28 cellular contexts compared by ENCODE assay signal in genomic region chr13:103168901-103169508, GRCh38.
DNase-seq lines count a peak whose midpoint lies in the region; FAIRE-seq and TF ChIP-seq lines count a peak whose summit lies in the region.
"Had no signal": no experiment of that assay in that cellular context is flagged by ENCODE, and none has a peak within 500 bp of the region (broad histone marks: within the 10 kb centered on the region; RNA-seq: fewer than 3 reads in every experiment).

No MANE protein-coding gene starts in this region.

- no peaks in the 10 kb centered on the region for H3K9me3 ChIP-seq in prostate gland
- no peaks in the 10 kb centered on the region for H3K9me3 ChIP-seq in colonic mucosa
- H3K9me3 ChIP-seq: A549, MG63, Peyer's patch had no signal

- FAIRE-seq in GM18507 (lab: Jason Lieb, UNC): peak; percentile 63
- FAIRE-seq: A549, G401.6, H1, HTR-8/SVneo had no signal

- H3K27ac ChIP-seq in prostate gland: no peak overlapping the region
- no peak overlapping the region for H3K27ac ChIP-seq in colonic mucosa
- H3K27ac ChIP-seq: A549; BLaER1 treated with 17β-estradiol and CSF1 and Interleukin-3, amounts not matched to agents 10 nM and 100 nM; Peyer's patch; SK-N-MC had no signal

- H3K9ac ChIP-seq in colonic mucosa (ENCODE audit: low read depth in 2 of 2, low read length in 2 of 2): no peak overlapping the region
- H3K9ac ChIP-seq: BLaER1 treated with 17β-estradiol and CSF1 and Interleukin-3, amounts not matched to agents 10 nM and 100 nM had no signal

- in situ Hi-C loops in SK-MEL-5 (cut with HindIII; ENCODE audit: low pct_unique_long_range_greater_than_20kb, low sequenced_read_pairs): no loop called here

- TF ChIP-seq POLR2A in prostate gland (IDR thresholded peaks at IDR 0.05): no peak

- intact Hi-C loops in prostate gland (cut with DNase I) (no loop called here), colonic mucosa (cut with DNase I) (no loop called here)

- no peak for TF ChIP-seq CTCF in prostate gland (IDR thresholded peaks at IDR 0.05)
- TF ChIP-seq CTCF in colonic mucosa (IDR thresholded peaks at IDR 0.05): no peak

- DNase-seq in GM18507 (ENCODE audit: extremely low spot score, insufficient read length, low read depth) (no peak), H4 (ENCODE audit: low spot score) (peak; percentile 46), SK-MEL-5 (ENCODE audit: low read depth, low spot score) (peak; percentile 37), prostate gland (ENCODE audit: low spot score) (no peak), NCI-H774 (lab: John Stamatoyannopoulos, UW) (no peak), colonic mucosa (no peak), GF-D8 (lab: John Stamatoyannopoulos, UW) (no peak)
- DNase-seq: AML-193; CD4-positive, alpha-beta memory T cell; COR-L47; DMS53; KBM-7; MG63; NCI-H1105 treated with DMSO at 0.1 percent for 48 hours; NCI-H146; NCI-H2029; NCI-H446; NCI-H524 treated with DMSO at 0.1 percent for 48 hours; NCI-H82; NK-92 treated with Interleukin-12 subunit alpha and Interleukin-12 subunit beta, amount 100 ng/mL, for 24 hours; Peyer's patch; SHP77 treated with DMSO at 0.1 percent for 48 hours had no signal

- H3K27me3 ChIP-seq in prostate gland (replicated peaks; ENCODE audit: insufficient read depth) (no peaks in the 10 kb centered on the region), colonic mucosa (no peaks in the 10 kb centered on the region)
- H3K27me3 ChIP-seq: BLaER1 treated with 17β-estradiol and CSF1 and Interleukin-3, amounts not matched to agents 10 nM and 100 nM; MG63; Peyer's patch had no signal

- H3K4me3 ChIP-seq in prostate gland (no peak overlapping the region), colonic mucosa (no peak overlapping the region)
- H3K4me3 ChIP-seq: A549; BLaER1 treated with 17β-estradiol and CSF1 and Interleukin-3, amounts not matched to agents 10 nM and 100 nM; MG63; Peyer's patch; SK-N-MC had no signal

- WGBS in prostate gland: 93% methylated on average over 16 of the region's 16 CpGs

- H3K4me1 ChIP-seq in prostate gland (replicated peaks) (no peaks in the 10 kb centered on the region), colonic mucosa (no peaks in the 10 kb centered on the region)
- H3K4me1 ChIP-seq: A549; BLaER1 treated with 17β-estradiol and CSF1 and Interleukin-3, amounts not matched to agents 10 nM and 100 nM; Peyer's patch had no signal

- no peaks in the 10 kb centered on the region for H3K36me3 ChIP-seq in prostate gland
- no peaks in the 10 kb centered on the region for H3K36me3 ChIP-seq in colonic mucosa
- H3K36me3 ChIP-seq: BLaER1 treated with 17β-estradiol and CSF1 and Interleukin-3, amounts not matched to agents 10 nM and 100 nM; MG63; Peyer's patch had no signal

Comparison
In these comparisons a context has a peak if more than half of its experiments do, and no peak if none do; other contexts are left out.
1. DNase-seq: peak in H4 (single experiment) and SK-MEL-5 (single experiment); none in GM18507 (single experiment), prostate gland (single experiment), NCI-H774 (single experiment), colonic mucosa (single experiment) and GF-D8 (single experiment).